Comparison of ENCODE assay signal across 1 cellular context in the genomic region with DNA sequence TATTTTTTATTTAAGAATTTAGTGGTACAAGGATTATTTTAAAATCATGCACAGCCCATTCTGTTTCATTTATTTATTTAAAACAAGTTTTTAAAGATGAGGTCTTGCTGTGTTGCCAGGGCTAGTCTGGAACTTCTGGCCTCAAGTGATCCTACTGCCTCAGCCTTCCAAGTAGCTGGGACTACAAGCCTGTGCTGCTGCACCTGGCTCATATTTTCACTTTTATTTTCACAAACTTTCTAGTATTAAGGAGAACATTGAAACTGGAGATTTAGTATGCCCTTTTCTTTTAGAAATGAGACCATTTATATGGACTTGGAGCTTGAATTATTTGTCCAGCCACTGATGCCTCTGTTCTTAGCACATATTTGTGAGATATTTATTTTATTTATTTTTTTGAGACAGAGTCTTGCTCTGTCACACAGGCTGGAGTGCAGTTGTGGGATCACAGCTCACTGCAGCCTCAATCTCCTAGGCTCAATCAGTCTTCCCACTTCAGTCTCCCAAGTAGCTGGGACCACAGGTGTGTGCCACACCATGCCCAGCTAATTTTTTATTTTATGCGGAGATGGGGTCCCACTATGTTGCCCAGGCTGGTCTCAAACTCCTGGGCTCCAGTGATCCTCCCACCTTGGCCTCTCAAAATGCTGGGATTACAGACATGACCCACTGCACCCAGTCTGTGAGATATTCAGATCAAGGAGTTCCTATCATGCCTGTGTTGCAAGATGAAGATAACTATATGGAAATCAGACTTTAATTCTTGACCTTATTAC.
TF ChIP-seq lines count a peak whose summit lies in the region.

No MANE protein-coding gene starts in this region.

TF ChIP-seq in H1, 55 proteins besides CTCF, POLR2A, EP300 and RAD21:
- TF ChIP-seq FOSL1 (IDR thresholded peaks at IDR 0.05; ENCODE audit: insufficient read depth, low read depth, low read length) = no peak
- 0 out of 2 replicates have a peak, but pooled peaks have one; percentile 40 for TF ChIP-seq KDM1A (IDR thresholded peaks at IDR 0.05; ENCODE audit: borderline replicate concordance, low read length)
- no peak for TF ChIP-seq CEBPB (IDR thresholded peaks at IDR 0.05; ENCODE audit: low read depth, low read length)
